ENCODE assay signal across 14 cellular contexts in the genomic region with DNA sequence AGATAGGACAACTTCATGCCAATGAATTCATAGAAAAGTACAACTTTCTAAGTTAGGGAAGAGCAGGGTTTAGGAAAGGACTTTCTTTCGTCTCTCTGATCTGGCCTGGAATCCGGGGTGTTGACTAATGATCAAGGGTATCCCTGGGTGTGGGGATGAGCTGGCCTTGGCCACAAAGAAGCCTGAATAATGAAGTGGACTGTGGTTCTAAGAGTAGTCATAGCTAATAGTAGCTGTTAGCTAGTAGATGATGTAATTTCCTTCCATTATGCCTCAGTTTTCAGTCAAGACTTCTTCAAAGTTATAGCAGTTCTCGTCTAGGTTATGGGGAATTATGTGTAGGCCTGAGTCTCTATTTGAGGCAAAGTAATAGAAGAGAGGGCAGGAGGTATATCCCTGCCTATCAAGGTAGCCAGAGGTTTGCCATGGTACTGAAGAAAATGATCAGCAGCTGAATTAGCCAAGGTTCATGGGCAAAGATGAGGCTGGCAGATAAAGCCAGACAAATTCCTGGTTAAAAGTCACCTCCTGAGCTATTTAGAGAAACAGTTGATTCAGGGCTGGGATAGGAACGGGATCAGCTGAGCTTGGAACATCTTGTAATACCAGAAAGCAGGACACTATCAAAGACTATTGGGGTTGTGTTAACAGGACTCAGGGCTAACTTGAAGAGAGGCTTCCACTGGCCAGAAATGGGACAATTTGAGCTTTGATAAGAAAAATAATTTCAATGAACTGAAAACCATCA.
DNase-seq lines count a peak whose midpoint lies in the region; ATAC-seq, FAIRE-seq and TF ChIP-seq lines count a peak whose summit lies in the region.
"Had no signal": no experiment of that assay in that cellular context is flagged by ENCODE, and none has a peak within 500 bp of the region (broad histone marks: within the 10 kb centered on the region; RNA-seq: fewer than 3 reads in every experiment).

No MANE protein-coding gene starts in this region.

- H3K9me3 Mint-ChIP-seq in activated naive CD4-positive, alpha-beta T cell treated with anti-CD3 and anti-CD28 coated beads, Interleukin-2, amount 50 U/mL, for 24 hours, result no peaks in the 10 kb centered on the region

- H3K27ac Mint-ChIP-seq in activated naive CD4-positive, alpha-beta T cell treated with anti-CD3 and anti-CD28 coated beads, Interleukin-2, amount 50 U/mL, for 24 hours, result peak overlapping the region; percentile 5

- peaks cover 6% of the 10 kb centered on the region for H3K36me3 Mint-ChIP-seq in activated naive CD4-positive, alpha-beta T cell treated with anti-CD3 and anti-CD28 coated beads, Interleukin-2, amount 50 U/mL, for 24 hours

- peak; percentile 88 for FAIRE-seq in RCC 7860 (lab: Jason Lieb, UNC)
- FAIRE-seq: pancreas had no signal

- ATAC-seq in GM21526 (IDR thresholded peaks at IDR 0.05; ENCODE audit: low FRiP score, unreplicated experiment), result no peak
- ATAC-seq: pancreas had no signal

- no peak for DNase-seq in activated naive CD4-positive, alpha-beta T cell treated with anti-CD3 and anti-CD28 coated beads, Interleukin-2, amount 50 U/mL, for 16 hours
- DNase-seq in RCC 7860 (ENCODE audit: low spot score), result peak; percentile 93
- peak; percentile 87 for DNase-seq in epithelial cell of esophagus (ENCODE audit: low read depth)
- DNase-seq in skeletal muscle cell (ENCODE audit: low read depth), result peak; percentile 53
- DNase-seq in NCI-H187 (lab: John Stamatoyannopoulos, UW), result no peak
- no peak for DNase-seq in Ammon's horn (ENCODE audit: low spot score)
- DNase-seq: activated T-cell treated with anti-CD3 and anti-CD28 coated beads for 4 hours, colonic mucosa, NCI-H524, pancreas, T-helper 2 cell had no signal

- no peaks in the 10 kb centered on the region for H3K27me3 Mint-ChIP-seq in activated naive CD4-positive, alpha-beta T cell treated with anti-CD3 and anti-CD28 coated beads, Interleukin-2, amount 50 U/mL, for 24 hours

- H3K4me1 Mint-ChIP-seq in activated naive CD4-positive, alpha-beta T cell treated with anti-CD3 and anti-CD28 coated beads, Interleukin-2, amount 50 U/mL, for 24 hours, result no peaks in the 10 kb centered on the region

- no peak for TF ChIP-seq CTCF in epithelial cell of esophagus (IDR thresholded peaks at IDR 0.05; ENCODE audit: insufficient read depth, low read depth, low read length, missing control alignments)

- no peak overlapping the region for H3K4me3 Mint-ChIP-seq in activated naive CD4-positive, alpha-beta T cell treated with anti-CD3 and anti-CD28 coated beads, Interleukin-2, amount 50 U/mL, for 24 hours

- H3K4me3 ChIP-seq in epithelial cell of esophagus (ENCODE audit: low read length) (no peak overlapping the region), skeletal muscle cell (ENCODE audit: low read depth, low read length) (no peak overlapping the region)
- H3K4me3 ChIP-seq: BLaER1, colonic mucosa, pancreas had no signal

Comparison
In these comparisons a context has a peak if more than half of its experiments do, and no peak if none do; other contexts are left out.
1. DNase-seq: peak in RCC 7860 (single experiment), epithelial cell of esophagus (single experiment) and skeletal muscle cell (single experiment); none in activated naive CD4-positive, alpha-beta T cell treated with anti-CD3 and anti-CD28 coated beads, Interleukin-2, amount 50 U/mL, for 16 hours (single experiment), NCI-H187 (0 of 2) and Ammon's horn (single experiment).